20 cellular contexts compared by ENCODE assay signal in the genomic region with DNA sequence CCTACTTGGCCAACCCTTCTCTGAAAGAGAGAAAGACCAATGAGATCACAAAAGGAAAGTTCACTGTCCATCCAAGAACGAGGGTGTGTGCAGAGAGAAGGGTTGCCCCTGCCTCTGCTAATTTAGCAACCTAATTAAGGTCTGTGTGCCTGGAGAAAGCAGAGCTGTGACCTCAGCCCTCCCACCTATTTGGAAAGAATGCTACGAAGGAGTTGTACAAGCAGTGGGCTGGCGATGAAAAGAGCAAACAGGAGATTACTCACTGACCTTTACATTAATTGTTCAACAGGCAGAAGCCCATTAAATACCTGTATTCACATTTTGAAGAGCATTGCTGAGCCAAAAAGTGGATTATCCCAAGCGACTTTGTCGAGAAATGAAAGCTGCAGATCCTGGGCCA.
A peak's percentile ranks its signal among the peaks of the same experiment; 100 is the strongest.
DNase-seq lines count a peak whose midpoint lies in the region; ATAC-seq and TF ChIP-seq lines count a peak whose summit lies in the region.
"Had no signal": no experiment of that assay in that cellular context is flagged by ENCODE, and none has a peak within 500 bp of the region (broad histone marks: within the 10 kb centered on the region; RNA-seq: fewer than 3 reads in every experiment).

No MANE protein-coding gene starts in this region.

- no peak overlapping the region for H3K4me3 ChIP-seq in PC-3 (ENCODE audit: low read length)
- no peak overlapping the region for H3K4me3 ChIP-seq in neuronal stem cell (ENCODE audit: low read length in 2 of 2)
- H3K4me3 ChIP-seq: A549; BLaER1 treated with 17β-estradiol and CSF1 and Interleukin-3, amounts not matched to agents 10 nM and 100 nM had no signal

- no peak overlapping the region for H2BK5ac ChIP-seq in neuronal stem cell (ENCODE audit: low read length)

- H4K8ac ChIP-seq in neuronal stem cell (ENCODE audit: low read depth, low read length), result no peak overlapping the region

- no peak overlapping the region for H3K23ac ChIP-seq in neuronal stem cell (ENCODE audit: low read depth, low read length, poor library complexity)

- no peak for ATAC-seq in PC-3
- ATAC-seq: A549; CD8-positive, alpha-beta T cell had no signal

- no peak overlapping the region for H2AK5ac ChIP-seq in neuronal stem cell (ENCODE audit: low read depth, low read length)

- H3K9ac ChIP-seq in PC-3 (ENCODE audit: low read length) (no peak overlapping the region), neuronal stem cell (ENCODE audit: low read depth, low read length, poor library complexity) (no peak overlapping the region)
- H3K9ac ChIP-seq: BLaER1 treated with 17β-estradiol and CSF1 and Interleukin-3, amounts not matched to agents 10 nM and 100 nM had no signal

- no peak overlapping the region for H4K91ac ChIP-seq in neuronal stem cell (ENCODE audit: low read depth, low read length, poor library complexity)

- H3K4me1 ChIP-seq in PC-3 (ENCODE audit: insufficient read depth, low read length) (no peaks in the 10 kb centered on the region), neuronal stem cell (ENCODE audit: control insufficient read depth in 2 of 2, insufficient read depth in 1 of 2, low read depth in 1 of 2, low read length in 2 of 2) (peaks cover 0 to 15% of the 10 kb centered on the region in 2 donors)
- H3K4me1 ChIP-seq: Caco-2 had no signal

- no peaks in the 10 kb centered on the region for H3K36me3 Mint-ChIP-seq in nephron (ENCODE audit: low read depth)
- H3K36me3 Mint-ChIP-seq in activated CD4-positive, alpha-beta T cell treated with anti-CD3 and anti-CD28 coated beads, Interleukin-2, amount 10 ng/mL, durations not matched to agents 7 days and 5 days (ENCODE audit: low read depth), result no peaks in the 10 kb centered on the region
- H3K36me3 Mint-ChIP-seq: CD8-positive, alpha-beta T cell had no signal

- H3F3A ChIP-seq in PC-3 (ENCODE audit: low read length, unreplicated experiment), result no peaks in the 10 kb centered on the region

- WGBS in neuronal stem cell (ENCODE audit: extremely low coverage in 2 of 2, insufficient read length in 2 of 2, insufficient replicate concordance in 1 of 2), 2 donors, result no CpG with 5 or more reads among the region's 5 CpGs

- no peaks in the 10 kb centered on the region for H4K20me1 ChIP-seq in PC-3 (ENCODE audit: low read length)
- H4K20me1 ChIP-seq: BLaER1 treated with 17β-estradiol and CSF1 and Interleukin-3, amounts not matched to agents 10 nM and 100 nM had no signal

- no peaks in the 10 kb centered on the region for H3K79me2 ChIP-seq in PC-3 (ENCODE audit: low read length)

- no TSS peak for BruUV-seq in PC-3 (replicated peaks; lab: Mats Ljungman, UMichigan)

- H3K9me3 Mint-ChIP-seq in nephron, result no peaks in the 10 kb centered on the region
- no peaks in the 10 kb centered on the region for H3K9me3 Mint-ChIP-seq in activated CD4-positive, alpha-beta T cell treated with anti-CD3 and anti-CD28 coated beads, Interleukin-2, amount 10 ng/mL, durations not matched to agents 7 days and 5 days
- H3K9me3 Mint-ChIP-seq: CD4-positive, alpha-beta T cell; CD8-positive, alpha-beta T cell had no signal

- POLR2A ChIA-PET in PC-3 (lab: Charles Lee; ENCODE audit: unreplicated experiment), result no interaction called here
- POLR2A ChIA-PET in activated CD4-positive, alpha-beta T cell treated with anti-CD3 and anti-CD28 coated beads, Interleukin-2, amount 10 ng/mL, durations not matched to agents 7 days and 5 days (lab: Charles Lee), result no interaction called here

- no peak for TF ChIP-seq CTCF in PC-3 (conservative IDR thresholded peaks at IDR 0.05; ENCODE audit: low read depth, low read length)
- TF ChIP-seq CTCF in nephron (IDR thresholded peaks at IDR 0.05; ENCODE audit: unreplicated experiment in 3 of 3), result no peak

- no peak overlapping the region for H3K4ac ChIP-seq in neuronal stem cell (ENCODE audit: low read length)

- peaks cover 13% of the 10 kb centered on the region for H3K27me3 Mint-ChIP-seq in nephron (ENCODE audit: low read depth)
- H3K27me3 Mint-ChIP-seq in activated CD4-positive, alpha-beta T cell treated with anti-CD3 and anti-CD28 coated beads, Interleukin-2, amount 10 ng/mL, durations not matched to agents 7 days and 5 days, result no peaks in the 10 kb centered on the region
- H3K27me3 Mint-ChIP-seq: B cell; CD4-positive, alpha-beta T cell had no signal

- H3K9me3 ChIP-seq in PC-3 (ENCODE audit: low read length), result no peaks in the 10 kb centered on the region
- no peaks in the 10 kb centered on the region for H3K9me3 ChIP-seq in neuronal stem cell (replicated peaks in 1 of 2; ENCODE audit: control insufficient read depth in 2 of 2, insufficient read depth in 1 of 2, low read depth in 1 of 2, low read length in 2 of 2)
- H3K9me3 ChIP-seq: A549; BLaER1 treated with 17β-estradiol and CSF1 and Interleukin-3, amounts not matched to agents 10 nM and 100 nM; Caco-2 had no signal

- no peak overlapping the region for H3K14ac ChIP-seq in neuronal stem cell (ENCODE audit: low read length)

- H3K27me3 ChIP-seq in PC-3 (ENCODE audit: low read length) (no peaks in the 10 kb centered on the region), neuronal stem cell (ENCODE audit: control insufficient read depth in 3 of 3, insufficient read depth in 3 of 3, low read depth in 1 of 3, low read length in 3 of 3) (peaks cover 0 to 2% (median 0%) of the 10 kb centered on the region in 3 experiments)
- H3K27me3 ChIP-seq: BLaER1 treated with 17β-estradiol and CSF1 and Interleukin-3, amounts not matched to agents 10 nM and 100 nM had no signal

- peaks cover 66% of the 10 kb centered on the region for H3K4me1 Mint-ChIP-seq in nephron
- H3K4me1 Mint-ChIP-seq in activated CD4-positive, alpha-beta T cell treated with anti-CD3 and anti-CD28 coated beads, Interleukin-2, amount 10 ng/mL, durations not matched to agents 7 days and 5 days, result no peaks in the 10 kb centered on the region
- H3K4me1 Mint-ChIP-seq: B cell had no signal

- no peak overlapping the region for H3K27ac ChIP-seq in PC-3 (ENCODE audit: low read length)
- no peak overlapping the region for H3K27ac ChIP-seq in neuronal stem cell (replicated peaks; ENCODE audit: low read length)
- H3K27ac ChIP-seq: 22Rv1; A549; BLaER1 treated with 17β-estradiol and CSF1 and Interleukin-3, amounts not matched to agents 10 nM and 100 nM; C4-2B had no signal

- no peak overlapping the region for H2AFZ ChIP-seq in PC-3 (ENCODE audit: low read length)
- no peak overlapping the region for H2AFZ ChIP-seq in neuronal stem cell (ENCODE audit: low read length)

- peak overlapping the region; percentile 22 to 61 (median 42) for H3K27ac Mint-ChIP-seq in nephron
- no peak overlapping the region for H3K27ac Mint-ChIP-seq in activated CD4-positive, alpha-beta T cell treated with anti-CD3 and anti-CD28 coated beads, Interleukin-2, amount 10 ng/mL, durations not matched to agents 7 days and 5 days
- H3K27ac Mint-ChIP-seq: B cell; CD4-positive, alpha-beta T cell; CD8-positive, alpha-beta T cell had no signal

- H3K79me1 ChIP-seq in neuronal stem cell (ENCODE audit: low read depth, low read length), result no peaks in the 10 kb centered on the region

- intact Hi-C loops in PC-3 (cut with micrococcal nuclease), result no loop called here

- CTCF ChIA-PET in PC-3 (lab: Charles Lee), result no interaction called here
- CTCF ChIA-PET in activated CD4-positive, alpha-beta T cell treated with anti-CD3 and anti-CD28 coated beads, Interleukin-2, amount 10 ng/mL, durations not matched to agents 7 days and 5 days (lab: Charles Lee), result no interaction called here

- no peak overlapping the region for H3K4me2 ChIP-seq in PC-3 (ENCODE audit: low read length)
- H3K4me2 ChIP-seq in neuronal stem cell (ENCODE audit: insufficient read depth, low read length, poor library complexity, severe bottlenecking), result no peak overlapping the region
- H3K4me2 ChIP-seq: A549 had no signal

- H2BK12ac ChIP-seq in neuronal stem cell (ENCODE audit: low read length), result no peak overlapping the region

- H3K36me3 ChIP-seq in PC-3 (ENCODE audit: low read depth, low read length) (no peaks in the 10 kb centered on the region), neuronal stem cell (replicated peaks in 1 of 2; ENCODE audit: control insufficient read depth in 2 of 2, insufficient read depth in 2 of 2, low read length in 2 of 2) (no peaks in the 10 kb centered on the region)
- H3K36me3 ChIP-seq: BLaER1 treated with 17β-estradiol and CSF1 and Interleukin-3, amounts not matched to agents 10 nM and 100 nM had no signal

- DNase-seq in PC-3, result peak; percentile 16
- DNase-seq in astrocyte of the hippocampus (ENCODE audit: low read depth, low spot score), result peak; percentile 26
- peak; percentile 66 for DNase-seq in neuronal stem cell (ENCODE audit: low spot score)
- no peak for DNase-seq in activated CD4-positive, alpha-beta T cell treated with anti-CD3 and anti-CD28 coated beads, Interleukin-2, amount 10 ng/mL, durations not matched to agents 7 days and 5 days
- no peak for DNase-seq in stimulated activated naive CD4-positive, alpha-beta T cell treated with Interleukin-2 at 50 U/mL for 16 hours (lab: John Stamatoyannopoulos, UW)
- DNase-seq in NCI-H510A treated with DMSO at 0.1 percent for 48 hours (lab: John Stamatoyannopoulos, UW), result no peak
- no peak for DNase-seq in MV-4-11 (lab: John Stamatoyannopoulos, UW)
- DNase-seq: AML-193; Caco-2; Calu3; CD4-positive, alpha-beta T cell; CD8-positive, alpha-beta T cell; DMS79 treated with DMSO at 0.1 percent for 48 hours; GF-D8 had no signal

- H3K18ac ChIP-seq in neuronal stem cell (ENCODE audit: low read length), result no peak overlapping the region

- H2BK120ac ChIP-seq in neuronal stem cell (ENCODE audit: low read depth, low read length), result no peak overlapping the region

- H2BK15ac ChIP-seq in neuronal stem cell (ENCODE audit: low read length), result no peak overlapping the region

- no peak overlapping the region for H3K4me3 Mint-ChIP-seq in nephron
- no peak overlapping the region for H3K4me3 Mint-ChIP-seq in activated CD4-positive, alpha-beta T cell treated with anti-CD3 and anti-CD28 coated beads, Interleukin-2, amount 10 ng/mL, durations not matched to agents 7 days and 5 days
- H3K4me3 Mint-ChIP-seq: B cell; CD4-positive, alpha-beta T cell; CD8-positive, alpha-beta T cell had no signal

- H3K9me2 ChIP-seq in PC-3 (replicated peaks; ENCODE audit: low read length), result no peaks in the 10 kb centered on the region

Comparison
In these comparisons a context has a peak if more than half of its experiments do, and no peak if none do; other contexts are left out.
1. DNase-seq: peak in PC-3 (single experiment), astrocyte of the hippocampus (single experiment) and neuronal stem cell (single experiment); none in activated CD4-positive, alpha-beta T cell treated with anti-CD3 and anti-CD28 coated beads, Interleukin-2, amount 10 ng/mL, durations not matched to agents 7 days and 5 days (single experiment), stimulated activated naive CD4-positive, alpha-beta T cell treated with Interleukin-2 at 50 U/mL for 16 hours (single experiment), NCI-H510A treated with DMSO at 0.1 percent for 48 hours (single experiment) and MV-4-11 (single experiment).